Comparison of ENCODE assay signal across 19 cellular contexts in the genomic region with DNA sequence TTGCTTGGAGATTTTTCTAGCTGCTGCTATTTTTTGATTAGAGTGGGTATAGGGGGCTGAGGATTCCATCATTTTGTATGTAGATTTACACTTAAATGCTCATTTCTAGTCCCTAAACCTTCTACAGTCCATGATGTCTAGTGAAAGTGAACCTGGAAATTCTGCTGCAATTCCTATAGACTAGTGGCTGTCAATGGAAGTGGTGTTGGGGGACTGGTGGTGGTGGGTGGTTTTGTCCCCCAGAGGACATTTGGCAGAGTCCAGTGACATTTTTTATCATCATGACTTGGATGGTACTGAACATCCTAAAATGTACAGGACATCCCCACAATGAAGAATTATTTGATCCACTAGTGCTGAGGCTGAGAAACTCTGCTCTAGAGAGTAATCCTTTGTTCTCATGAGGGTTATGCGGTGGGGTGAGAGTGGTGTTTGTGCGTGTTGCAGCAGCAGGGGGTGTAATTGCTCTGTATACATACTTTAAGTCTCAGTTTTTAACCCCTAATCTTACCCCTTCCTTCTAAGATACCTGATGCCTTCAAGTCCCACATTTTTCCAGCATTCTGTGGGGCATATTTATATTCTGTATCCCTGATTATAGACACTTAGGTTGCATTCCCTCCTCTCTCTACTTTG. TPM values are rescaled to one million over a fixed set of nuclear protein-coding genes. Genes with fewer than 3 reads are reported as not detected.
DNase-seq lines count a peak whose midpoint lies in the region; ATAC-seq, FAIRE-seq and TF ChIP-seq lines count a peak whose summit lies in the region.
"Had no signal": no experiment of that assay in that cellular context is flagged by ENCODE, and none has a peak within 500 bp of the region (broad histone marks: within the 10 kb centered on the region; RNA-seq: fewer than 3 reads in every experiment).

No MANE protein-coding gene starts in this region.

- ATAC-seq in K562 (peak; percentile 66), HG02938 (IDR thresholded peaks at IDR 0.05; ENCODE audit: unreplicated experiment) (no peak), GM21825 (IDR thresholded peaks at IDR 0.05; ENCODE audit: unreplicated experiment) (no peak)
- no peak for ATAC-seq in activated CD8-positive, alpha-beta T cell treated with anti-CD3 and anti-CD28 coated beads for 36 hours
- ATAC-seq: heart right ventricle had no signal

- H3K4me3 Mint-ChIP-seq in activated CD8-positive, alpha-beta T cell treated with anti-CD3 and anti-CD28 coated beads for 36 hours: no peak overlapping the region
- H3K4me3 Mint-ChIP-seq: activated naive CD8-positive, alpha-beta T cell treated with anti-CD3 and anti-CD28 coated beads, Interleukin-2, amount 10 ng/mL, durations not matched to agents 7 days and 5 days; CD14-positive monocyte; central memory CD8-positive, alpha-beta T cell had no signal

- no peak overlapping the region for H2BK5ac ChIP-seq in mesendoderm (ENCODE audit: low read length)

- no peak overlapping the region for H4K5ac ChIP-seq in mesendoderm (ENCODE audit: low read length)

- in situ Hi-C loops in K562 (cut with MboI): no loop called here

- H4K20me1 ChIP-seq in K562 (replicated peaks; ENCODE audit: control insufficient read depth, insufficient read depth, low read length): no peaks in the 10 kb centered on the region

- H3K4me3 ChIP-seq in K562 (no peak overlapping the region), mesendoderm (ENCODE audit: low read length) (no peak overlapping the region)
- H3K4me3 ChIP-seq: heart right ventricle, sigmoid colon, tibial nerve had no signal

- no peak overlapping the region for H2AK5ac ChIP-seq in mesendoderm (ENCODE audit: low read length)

- no peak overlapping the region for H3K4ac ChIP-seq in mesendoderm (ENCODE audit: low read depth, low read length)

- no peak overlapping the region for H2BK120ac ChIP-seq in mesendoderm (ENCODE audit: low read depth, low read length)

- POLR2A ChIA-PET in HEK293T (lab: Yijun Ruan, JAX) (no interaction called here), K562 (lab: Yijun Ruan, JAX) (no interaction called here)
- POLR2A ChIA-PET in activated CD8-positive, alpha-beta T cell treated with anti-CD3 and anti-CD28 coated beads for 36 hours (lab: Charles Lee): interaction anchor here (0.6 kb wide), 1 partner anchor 490 kb away, joined by 3 read pairs; no protein-coding TSS in a partner anchor

- H3K56ac ChIP-seq in mesendoderm (ENCODE audit: low read length): no peak overlapping the region

- H4K8ac ChIP-seq in mesendoderm (ENCODE audit: low read depth, low read length): no peak overlapping the region

- H2AFZ ChIP-seq in K562 (ENCODE audit: low read depth, low read length): no peak overlapping the region

- no peak overlapping the region for H2BK15ac ChIP-seq in mesendoderm (replicated peaks; ENCODE audit: low read depth)

- no peak overlapping the region for H3K27ac Mint-ChIP-seq in activated CD8-positive, alpha-beta T cell treated with anti-CD3 and anti-CD28 coated beads for 36 hours
- H3K27ac Mint-ChIP-seq: activated naive CD8-positive, alpha-beta T cell treated with anti-CD3 and anti-CD28 coated beads, Interleukin-2, amount 10 ng/mL, durations not matched to agents 7 days and 5 days had no signal

- no peaks in the 10 kb centered on the region for H3K9me3 Mint-ChIP-seq in activated CD8-positive, alpha-beta T cell treated with anti-CD3 and anti-CD28 coated beads for 36 hours
- H3K9me3 Mint-ChIP-seq: activated naive CD8-positive, alpha-beta T cell treated with anti-CD3 and anti-CD28 coated beads, Interleukin-2, amount 10 ng/mL, durations not matched to agents 7 days and 5 days; central memory CD8-positive, alpha-beta T cell had no signal

- no peak for TF ChIP-seq RAD21 in K562 (CRISPR knock-in tag; conservative IDR thresholded peaks at IDR 0.05 in 1 of 2, IDR thresholded peaks at IDR 0.05 in 1 of 2)

- H3K27me3 ChIP-seq in K562 (ENCODE audit: control insufficient read depth in 2 of 2, insufficient read depth in 2 of 2, low read length in 2 of 2) (no peaks in the 10 kb centered on the region), mesendoderm (ENCODE audit: insufficient read depth, low read length, poor library complexity) (no peaks in the 10 kb centered on the region)
- H3K27me3 ChIP-seq: heart right ventricle, sigmoid colon, tibial nerve had no signal

- no peaks in the 10 kb centered on the region for H3K4me1 Mint-ChIP-seq in activated CD8-positive, alpha-beta T cell treated with anti-CD3 and anti-CD28 coated beads for 36 hours (ENCODE audit: low read depth)
- H3K4me1 Mint-ChIP-seq: activated naive CD8-positive, alpha-beta T cell treated with anti-CD3 and anti-CD28 coated beads, Interleukin-2, amount 10 ng/mL, durations not matched to agents 7 days and 5 days; CD14-positive monocyte; central memory CD8-positive, alpha-beta T cell had no signal

- TF ChIP-seq POLR2A in K562 (conservative IDR thresholded peaks at IDR 0.05): no peak

- H3K27me3 Mint-ChIP-seq in activated CD8-positive, alpha-beta T cell treated with anti-CD3 and anti-CD28 coated beads for 36 hours: no peaks in the 10 kb centered on the region
- H3K27me3 Mint-ChIP-seq: activated naive CD8-positive, alpha-beta T cell treated with anti-CD3 and anti-CD28 coated beads, Interleukin-2, amount 10 ng/mL, durations not matched to agents 7 days and 5 days; central memory CD8-positive, alpha-beta T cell had no signal

- TF ChIP-seq EP300 in K562 (IDR thresholded peaks at IDR 0.05; ENCODE audit: low read length): no peak

- H3K4me1 ChIP-seq in K562 (replicated peaks in 1 of 2; ENCODE audit: control insufficient read depth in 2 of 2, insufficient read depth in 2 of 2, low read length in 2 of 2) (no peaks in the 10 kb centered on the region), mesendoderm (ENCODE audit: control insufficient read depth, low read depth, low read length) (no peaks in the 10 kb centered on the region)
- H3K4me1 ChIP-seq: heart right ventricle, sigmoid colon, tibial nerve had no signal

- intact Hi-C loops in K562 (cut with micrococcal nuclease): no loop called here
- intact Hi-C loops in activated CD8-positive, alpha-beta T cell treated with anti-CD3 and anti-CD28 coated beads for 36 hours (cut with micrococcal nuclease): no loop called here

- FAIRE-seq in K562 (lab: Jason Lieb, UNC): no peak

- TF ChIP-seq CTCF in K562 (IDR thresholded peaks at IDR 0.05 in 2 of 3, conservative IDR thresholded peaks at IDR 0.05 in 1 of 3; ENCODE audit: insufficient read depth in 2 of 3, low read depth in 1 of 3, low read length in 3 of 3): 0 out of 6 replicates have a peak, but pooled peaks of 1 of the 3 experiments have one; percentile 1
- no peak for TF ChIP-seq CTCF in activated CD8-positive, alpha-beta T cell treated with anti-CD3 and anti-CD28 coated beads for 36 hours (IDR thresholded peaks at IDR 0.05)

- DNase-seq in ELF-1 (ENCODE audit: low read depth, low spot score): peak; percentile 2
- DNase-seq in HEK293T (ENCODE audit: extremely low spot score): peak; percentile 38
- DNase-seq in K562 (ENCODE audit: extremely low read depth in 1 of 4, low spot score in 3 of 4): peak in 1 of 4 experiments; percentile 6
- DNase-seq in mesendoderm: peak; percentile 13
- DNase-seq in activated CD8-positive, alpha-beta T cell treated with anti-CD3 and anti-CD28 coated beads for 36 hours: no peak
- DNase-seq in NCI-H2029 (lab: John Stamatoyannopoulos, UW): no peak
- DNase-seq: activated CD4-positive, alpha-beta T cell treated with anti-CD3 and anti-CD28 coated beads for 1 hour; activated naive CD8-positive, alpha-beta T cell treated with anti-CD3 and anti-CD28 coated beads, Interleukin-2, amount 10 ng/mL, durations not matched to agents 7 days and 5 days; activated T-cell treated with anti-CD3 and anti-CD28 coated beads for 4 hours; EL; heart right ventricle; NCI-H510A treated with DMSO at 0.1 percent for 48 hours; sigmoid colon; stimulated activated CD4-positive, alpha-beta T cell treated with anti-CD3 and anti-CD28 coated beads, Interleukin-4, amount 100 ng/mL, for 1 hour had no signal

- CTCF ChIA-PET in HEK293T (lab: Yijun Ruan, JAX) (no interaction called here), K562 (lab: Yijun Ruan, JAX; ENCODE audit: low intra/inter-chr PET ratio) (no interaction called here)
- CTCF ChIA-PET in activated CD8-positive, alpha-beta T cell treated with anti-CD3 and anti-CD28 coated beads for 36 hours (lab: Charles Lee): interaction anchor here (0.9 to 1.0 kb wide), 2 partner anchors 8 to 17 kb away, joined by 3 to 4 read pairs; no protein-coding TSS in a partner anchor

- H3K79me2 ChIP-seq in K562 (ENCODE audit: control insufficient read depth, insufficient read depth, low read length) (no peaks in the 10 kb centered on the region; the same call in 2 of the 3 replicates), mesendoderm (ENCODE audit: control insufficient read depth, insufficient read depth, low read length) (no peaks in the 10 kb centered on the region)

- no peaks in the 10 kb centered on the region for H3K9me3 ChIP-seq in K562 (replicated peaks; ENCODE audit: control insufficient read depth, insufficient read depth, low read depth, low read length)
- H3K9me3 ChIP-seq: sigmoid colon, tibial nerve had no signal

- H3K27ac ChIP-seq in K562 (ENCODE audit: extremely low read depth, low read depth, low read length) (no peak overlapping the region), mesendoderm (ENCODE audit: low read depth, low read length) (no peak overlapping the region)
- H3K27ac ChIP-seq: heart right ventricle, sigmoid colon, tibial nerve had no signal

- H3K4me2 ChIP-seq in K562 (ENCODE audit: insufficient read depth, low read length) (no peak overlapping the region), mesendoderm (ENCODE audit: low read length) (no peak overlapping the region)

- H3K9me1 ChIP-seq in K562 (ENCODE audit: control insufficient read depth, insufficient read depth, low read length): no peaks in the 10 kb centered on the region

- H3K18ac ChIP-seq in mesendoderm (ENCODE audit: low read length): no peak overlapping the region

- no TSS peak for BruUV-seq in K562 (replicated peaks; lab: Mats Ljungman, UMichigan)

- 80% methylated on average over 2 of the region's 2 CpGs for WGBS in K562 (ENCODE audit: insufficient coverage, low coverage, missing lambda C conversion rate)
- WGBS in mesendoderm (ENCODE audit: extremely low coverage, insufficient coverage, low lambda C conversion rate): no CpG with 5 or more reads among the region's 2 CpGs

- H3K23ac ChIP-seq in mesendoderm (ENCODE audit: low read length): no peak overlapping the region

- H3K9ac ChIP-seq in K562 (ENCODE audit: insufficient read depth in 1 of 2, low read depth in 2 of 2, low read length in 2 of 2): no peak overlapping the region
- no peak overlapping the region for H3K9ac ChIP-seq in mesendoderm (ENCODE audit: low read length)

- H3K79me1 ChIP-seq in mesendoderm (ENCODE audit: low read length): no peaks in the 10 kb centered on the region

- H3K36me3 ChIP-seq in K562 (ENCODE audit: control insufficient read depth, insufficient read depth, low read length) (peaks cover 67% of the 10 kb centered on the region; the same call in 2 of the 3 replicates), mesendoderm (ENCODE audit: control insufficient read depth, insufficient read depth, low read length) (no peaks in the 10 kb centered on the region)
- H3K36me3 ChIP-seq: sigmoid colon, tibial nerve had no signal

- H3K36me3 Mint-ChIP-seq in activated CD8-positive, alpha-beta T cell treated with anti-CD3 and anti-CD28 coated beads for 36 hours (ENCODE audit: low read depth): peaks cover 66% of the 10 kb centered on the region

RNA-seq across cellular contexts. Expression of gene KIF11, which starts 35.0 kb away (rescaled TPM):
- total RNA-seq in K562 (2011; cell fraction: chromatin; rRNA removed; ENCODE audit: low replicate concordance): 11.9 and 44.3 TPM in 2 replicates
- total RNA-seq in K562 (2011; cell fraction: nucleolus; rRNA removed): 5.8 and 7.9 TPM in 2 replicates
- total RNA-seq in K562 (2011; cell fraction: nucleoplasm; rRNA removed): 13.7 and 14.2 TPM in 2 replicates
- total RNA-seq in K562 (2014; rRNA removed) (23.3 and 23.9 TPM in 2 replicates), K562 (2014; rRNA removed; fragmentation: Illumina TruSeq; extraction: Trizol) (53.5 and 60.1 TPM in 2 replicates), K562 (2015; rRNA removed; fragmentation: Illumina TruSeq; extraction: Trizol) (49.6 and 54.4 TPM in 2 replicates), K562 (2021) (30.1 and 33.0 TPM in 2 replicates)
- polyA plus RNA-seq in K562 (2011; rRNA removed) (16.2 and 29.2 TPM in 2 replicates), K562 (2014; fragmentation: Illumina TruSeq; extraction: Trizol) (34.1 and 38.9 TPM in 2 replicates), K562 (2014; fragmentation: Nextera tagmentation; extraction: Ambion mirVana) (10 to 100 TPM; 11.3 to 12.3 TPM), K562 (2014; rRNA removed) (20.7 and 21.6 TPM in 2 replicates)
- 3.6 and 9.6 TPM in 2 replicates for polyA plus RNA-seq in K562 (2011; cell fraction: cytosol; rRNA removed)
- polyA plus RNA-seq in K562 (2011; cell fraction: nucleus; rRNA removed): 4.8 and 7.8 TPM in 2 replicates
- polyA plus RNA-seq in K562 (2012): 26.4 and 26.7 TPM in 2 replicates
- polyA minus RNA-seq in K562 (2011; rRNA and poly(A)+ RNA removed): 40.6 and 49.6 TPM in 2 replicates
- polyA minus RNA-seq in K562 (2011; cell fraction: cytosol; rRNA and poly(A)+ RNA removed): 17.8 and 20.9 TPM in 2 replicates
- 5.4 and 14.1 TPM in 2 replicates for polyA minus RNA-seq in K562 (2011; cell fraction: nucleus; rRNA and poly(A)+ RNA removed)
- polyA plus RNA-seq in mesendoderm (2013, experiment 1 of 2): 36.4 TPM
- polyA plus RNA-seq in mesendoderm (2013, experiment 2 of 2): 36.2 TPM
- total RNA-seq in activated CD8-positive, alpha-beta T cell treated with anti-CD3 and anti-CD28 coated beads for 36 hours: 10 to 100 TPM; 43.8 to 44.4 TPM

RNA-seq across cellular contexts. Expression of gene IDE, which starts 54.1 kb away (rescaled TPM):
- total RNA-seq in K562 (2011; cell fraction: chromatin; rRNA removed; ENCODE audit: low replicate concordance): 50.5 and 136 TPM in 2 replicates
- 18.2 and 28.7 TPM in 2 replicates for total RNA-seq in K562 (2011; cell fraction: nucleolus; rRNA removed)
- total RNA-seq in K562 (2011; cell fraction: nucleoplasm; rRNA removed): 50.9 and 77.5 TPM in 2 replicates
- total RNA-seq in K562 (2014; rRNA removed) (20.1 and 20.4 TPM in 2 replicates), K562 (2014; rRNA removed; fragmentation: Illumina TruSeq; extraction: Trizol) (43.2 and 54.5 TPM in 2 replicates), K562 (2015; rRNA removed; fragmentation: Illumina TruSeq; extraction: Trizol) (41.0 and 41.3 TPM in 2 replicates), K562 (2021) (50.6 and 51.3 TPM in 2 replicates)
- polyA plus RNA-seq in K562 (2011; rRNA removed) (35.9 and 41.0 TPM in 2 replicates), K562 (2014; fragmentation: Illumina TruSeq; extraction: Trizol) (26.7 and 33.2 TPM in 2 replicates), K562 (2014; fragmentation: Nextera tagmentation; extraction: Ambion mirVana) (10 to 100 TPM; 10.2 to 19.5 TPM), K562 (2014; rRNA removed) (17.3 and 17.5 TPM in 2 replicates)
- polyA plus RNA-seq in K562 (2011; cell fraction: cytosol; rRNA removed): 10.6 and 13.3 TPM in 2 replicates
- polyA plus RNA-seq in K562 (2011; cell fraction: nucleus; rRNA removed): 48.0 and 63.1 TPM in 2 replicates
- polyA plus RNA-seq in K562 (2012): 18.3 and 23.1 TPM in 2 replicates
- polyA minus RNA-seq in K562 (2011; rRNA and poly(A)+ RNA removed): 80.0 and 103 TPM in 2 replicates
- 21.6 and 40.6 TPM in 2 replicates for polyA minus RNA-seq in K562 (2011; cell fraction: cytosol; rRNA and poly(A)+ RNA removed)
- 20.3 and 33.0 TPM in 2 replicates for polyA minus RNA-seq in K562 (2011; cell fraction: nucleus; rRNA and poly(A)+ RNA removed)
- polyA plus RNA-seq in mesendoderm (2013, experiment 1 of 2): 21.5 TPM
- 22.7 TPM for polyA plus RNA-seq in mesendoderm (2013, experiment 2 of 2)
- 10 to 100 TPM; 30.1 to 33.2 TPM for total RNA-seq in activated CD8-positive, alpha-beta T cell treated with anti-CD3 and anti-CD28 coated beads for 36 hours

Comparison
In these comparisons a context has a peak if more than half of its experiments do, and no peak if none do; other contexts are left out.
1. DNase-seq: peak in ELF-1 (single experiment), HEK293T (single experiment) and mesendoderm (single experiment); none in activated CD8-positive, alpha-beta T cell treated with anti-CD3 and anti-CD28 coated beads for 36 hours (single experiment) and NCI-H2029 (single experiment).